8 cellular contexts compared by ENCODE assay signal in genomic region chr6:92777146-92777740, GRCh38.
DNase-seq lines count a peak whose midpoint lies in the region; ATAC-seq and TF ChIP-seq lines count a peak whose summit lies in the region.

No MANE protein-coding gene starts in this region.

- WGBS in mesendoderm (ENCODE audit: extremely low coverage, insufficient coverage, low lambda C conversion rate) = no CpG with 5 or more reads among the region's 1 CpG

- no peak overlapping the region for H3K27ac ChIP-seq in mesendoderm (ENCODE audit: low read depth, low read length)

- intact Hi-C loops in activated CD4-positive, alpha-beta T cell treated with anti-CD3 and anti-CD28 coated beads for 36 hours (cut with DNase I, micrococcal nuclease) = no loop called here

- H3K27ac Mint-ChIP-seq in WTC11 = no peak overlapping the region
- no peak overlapping the region for H3K27ac Mint-ChIP-seq in activated CD4-positive, alpha-beta T cell treated with anti-CD3 and anti-CD28 coated beads for 36 hours

- H3K27me3 Mint-ChIP-seq in WTC11 (ENCODE audit: low read depth) = no peaks in the 10 kb centered on the region
- no peaks in the 10 kb centered on the region for H3K27me3 Mint-ChIP-seq in activated CD4-positive, alpha-beta T cell treated with anti-CD3 and anti-CD28 coated beads for 36 hours

- peaks cover 11% of the 10 kb centered on the region for H3K4me1 Mint-ChIP-seq in WTC11
- no peaks in the 10 kb centered on the region for H3K4me1 Mint-ChIP-seq in activated CD4-positive, alpha-beta T cell treated with anti-CD3 and anti-CD28 coated beads for 36 hours

- no peak overlapping the region for H2AK5ac ChIP-seq in mesendoderm (ENCODE audit: low read length)

- H3K4me3 Mint-ChIP-seq in WTC11 = no peak overlapping the region
- no peak overlapping the region for H3K4me3 Mint-ChIP-seq in activated CD4-positive, alpha-beta T cell treated with anti-CD3 and anti-CD28 coated beads for 36 hours

- H3K9ac ChIP-seq in mesendoderm (ENCODE audit: low read length) = no peak overlapping the region

- no peak overlapping the region for H2BK120ac ChIP-seq in mesendoderm (ENCODE audit: low read depth, low read length)

- no peaks in the 10 kb centered on the region for H3K36me3 ChIP-seq in mesendoderm (ENCODE audit: control insufficient read depth, insufficient read depth, low read length)

- peak; percentile 8 for DNase-seq in A172 (ENCODE audit: low spot score)
- DNase-seq in NCI-H146 (lab: John Stamatoyannopoulos, UW) = peak; percentile 56
- no peak for DNase-seq in WTC11 (ENCODE audit: low spot score)
- peak; percentile 65 for DNase-seq in mesendoderm
- DNase-seq in activated CD4-positive, alpha-beta T cell treated with anti-CD3 and anti-CD28 coated beads for 36 hours = no peak

- H3K23ac ChIP-seq in mesendoderm (ENCODE audit: low read length) = no peak overlapping the region

- no peak overlapping the region for H4K8ac ChIP-seq in mesendoderm (ENCODE audit: low read depth, low read length)

- TF ChIP-seq CTCF in WTC11 (IDR thresholded peaks at IDR 0.05) = peak; percentile 49

- no peak overlapping the region for H3K4me3 ChIP-seq in mesendoderm (ENCODE audit: low read length)

- POLR2A ChIA-PET in WTC11 (lab: Charles Lee) = no interaction called here
- POLR2A ChIA-PET in activated CD4-positive, alpha-beta T cell treated with anti-CD3 and anti-CD28 coated beads for 36 hours (lab: Charles Lee) = no interaction called here

- H3K4me1 ChIP-seq in mesendoderm (ENCODE audit: control insufficient read depth, low read depth, low read length) = no peaks in the 10 kb centered on the region

- no peak overlapping the region for H3K4ac ChIP-seq in mesendoderm (ENCODE audit: low read depth, low read length)

- ATAC-seq in GM21576 (IDR thresholded peaks at IDR 0.05; ENCODE audit: unreplicated experiment) = peak; percentile 55
- peak; percentile 88 for ATAC-seq in WTC11
- no peak for ATAC-seq in activated CD4-positive, alpha-beta T cell treated with anti-CD3 and anti-CD28 coated beads for 36 hours
- no peak for ATAC-seq in HG03457 (IDR thresholded peaks at IDR 0.05; ENCODE audit: unreplicated experiment)
- no peak for ATAC-seq in GM21447 (IDR thresholded peaks at IDR 0.05; ENCODE audit: unreplicated experiment)

- H3K4me2 ChIP-seq in mesendoderm (ENCODE audit: low read length) = no peak overlapping the region

- no peaks in the 10 kb centered on the region for H3K36me3 Mint-ChIP-seq in WTC11
- no peaks in the 10 kb centered on the region for H3K36me3 Mint-ChIP-seq in activated CD4-positive, alpha-beta T cell treated with anti-CD3 and anti-CD28 coated beads for 36 hours (ENCODE audit: low read depth)

- H3K18ac ChIP-seq in mesendoderm (ENCODE audit: low read length) = no peak overlapping the region

- CTCF ChIA-PET in WTC11 (lab: Charles Lee) = interaction anchor here (0.8 to 1.6 kb wide), 6 partner anchors 12 to 240 kb away, joined by 3 to 5 read pairs (median 4); no protein-coding TSS in a partner anchor
- CTCF ChIA-PET in activated CD4-positive, alpha-beta T cell treated with anti-CD3 and anti-CD28 coated beads for 36 hours (lab: Charles Lee) = no interaction called here

- no peaks in the 10 kb centered on the region for H3K27me3 ChIP-seq in mesendoderm (ENCODE audit: insufficient read depth, low read length, poor library complexity)

- H3K79me1 ChIP-seq in mesendoderm (ENCODE audit: low read length) = no peaks in the 10 kb centered on the region

- no peak overlapping the region for H4K5ac ChIP-seq in mesendoderm (ENCODE audit: low read length)

- H3K9me3 Mint-ChIP-seq in WTC11 = no peaks in the 10 kb centered on the region
- H3K9me3 Mint-ChIP-seq in activated CD4-positive, alpha-beta T cell treated with anti-CD3 and anti-CD28 coated beads for 36 hours (ENCODE audit: low read depth) = peaks cover 4% of the 10 kb centered on the region

- H3K79me2 ChIP-seq in mesendoderm (ENCODE audit: control insufficient read depth, insufficient read depth, low read length) = no peaks in the 10 kb centered on the region

- H2BK15ac ChIP-seq in mesendoderm (replicated peaks; ENCODE audit: low read depth) = no peak overlapping the region

- H3K56ac ChIP-seq in mesendoderm (ENCODE audit: low read length) = no peak overlapping the region

- H2BK5ac ChIP-seq in mesendoderm (ENCODE audit: low read length) = no peak overlapping the region

TF ChIP-seq in WTC11, 78 proteins besides CTCF, POLR2A, EP300 and RAD21 (continues in another document):
- TF ChIP-seq E2F4 (CRISPR knock-in tag; IDR thresholded peaks at IDR 0.05; ENCODE audit: borderline replicate concordance, low read depth) (no peak), ATF2 (CRISPR knock-in tag; IDR thresholded peaks at IDR 0.05; ENCODE audit: borderline replicate concordance, low read depth) (no peak), CREM (CRISPR knock-in tag; IDR thresholded peaks at IDR 0.05) (no peak), OVOL2 (CRISPR knock-in tag; IDR thresholded peaks at IDR 0.05; ENCODE audit: borderline replicate concordance) (no peak), JAZF1 (CRISPR knock-in tag; IDR thresholded peaks at IDR 0.05) (no peak), ZNF281 (CRISPR knock-in tag; IDR thresholded peaks at IDR 0.05) (no peak), ZNF532 (CRISPR knock-in tag; IDR thresholded peaks at IDR 0.05; ENCODE audit: borderline replicate concordance) (no peak), ZBTB21 (CRISPR knock-in tag; IDR thresholded peaks at IDR 0.05; ENCODE audit: borderline replicate concordance) (no peak), MXD4 (CRISPR knock-in tag; IDR thresholded peaks at IDR 0.05; ENCODE audit: borderline replicate concordance) (no peak)

Comparison
In these comparisons a context has a peak if more than half of its experiments do, and no peak if none do; other contexts are left out.
1. DNase-seq: peak in A172 (single experiment), NCI-H146 (single experiment) and mesendoderm (single experiment); none in WTC11 (single experiment) and activated CD4-positive, alpha-beta T cell treated with anti-CD3 and anti-CD28 coated beads for 36 hours (single experiment).
2. ATAC-seq: peak in GM21576 (single experiment) and WTC11 (single experiment); none in activated CD4-positive, alpha-beta T cell treated with anti-CD3 and anti-CD28 coated beads for 36 hours (single experiment), HG03457 (single experiment) and GM21447 (single experiment).